ENCODE assay signal across 1 cellular context in the genomic region with DNA sequence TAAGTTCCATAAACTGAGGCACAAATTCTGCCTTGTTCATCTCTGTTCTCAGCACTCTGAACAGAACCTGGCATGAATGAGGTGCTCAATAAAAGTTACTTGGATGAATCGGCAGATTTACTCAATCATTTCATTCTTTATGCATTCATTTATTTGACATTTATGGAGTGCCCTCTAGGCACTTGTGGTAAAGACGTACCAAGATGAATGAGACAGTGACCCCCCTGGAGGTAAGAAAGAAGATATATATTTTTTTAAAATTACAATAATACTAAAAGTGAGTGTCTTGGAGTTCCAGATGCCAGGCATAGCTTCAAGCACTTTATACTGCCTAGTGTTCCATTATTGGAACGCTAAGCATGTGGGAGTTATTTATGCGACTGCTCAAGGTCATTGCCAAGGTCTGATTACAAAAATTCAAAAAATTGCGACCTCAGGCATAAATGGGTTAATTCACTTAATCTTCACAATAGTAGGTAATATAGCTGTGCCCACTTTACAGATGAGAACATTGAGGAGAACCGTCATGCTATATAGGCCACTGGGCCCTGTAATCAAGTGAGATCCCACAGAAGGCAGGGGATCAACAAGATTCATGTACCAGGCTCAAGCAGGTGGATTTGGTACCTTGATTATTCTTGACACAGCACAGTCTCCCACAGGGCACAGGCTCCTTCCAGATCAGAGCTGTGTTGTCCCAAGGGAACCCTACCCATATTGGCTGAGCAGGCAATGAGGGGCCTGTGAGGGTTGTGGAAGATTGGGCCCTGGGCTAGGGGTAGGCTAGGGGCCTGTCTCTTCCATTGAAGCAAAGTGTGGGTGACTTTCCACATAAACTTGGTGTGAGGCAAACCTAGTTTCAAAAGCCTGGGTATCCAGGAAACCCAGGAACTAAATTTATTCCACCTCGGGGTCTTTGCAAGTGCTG.
TF ChIP-seq lines count a peak whose summit lies in the region.

No MANE protein-coding gene starts in this region.

TF ChIP-seq in H1, 55 proteins besides CTCF, POLR2A, EP300 and RAD21:
- TF ChIP-seq CBX5 (IDR thresholded peaks at IDR 0.05; ENCODE audit: low read depth, low read length) = no peak
- TF ChIP-seq YY1 (IDR thresholded peaks at IDR 0.05; ENCODE audit: low read depth, low read length) = no peak
- TF ChIP-seq GTF2F1 (IDR thresholded peaks at IDR 0.05; ENCODE audit: borderline replicate concordance, low read depth, low read length) = no peak
- peak; percentile 57; the same call in 1 of the 2 replicates for TF ChIP-seq KDM1A (IDR thresholded peaks at IDR 0.05; ENCODE audit: borderline replicate concordance, low read length)
TF ChIP-seq in H1: peak in this region for 1.
